In the genomic region with DNA sequence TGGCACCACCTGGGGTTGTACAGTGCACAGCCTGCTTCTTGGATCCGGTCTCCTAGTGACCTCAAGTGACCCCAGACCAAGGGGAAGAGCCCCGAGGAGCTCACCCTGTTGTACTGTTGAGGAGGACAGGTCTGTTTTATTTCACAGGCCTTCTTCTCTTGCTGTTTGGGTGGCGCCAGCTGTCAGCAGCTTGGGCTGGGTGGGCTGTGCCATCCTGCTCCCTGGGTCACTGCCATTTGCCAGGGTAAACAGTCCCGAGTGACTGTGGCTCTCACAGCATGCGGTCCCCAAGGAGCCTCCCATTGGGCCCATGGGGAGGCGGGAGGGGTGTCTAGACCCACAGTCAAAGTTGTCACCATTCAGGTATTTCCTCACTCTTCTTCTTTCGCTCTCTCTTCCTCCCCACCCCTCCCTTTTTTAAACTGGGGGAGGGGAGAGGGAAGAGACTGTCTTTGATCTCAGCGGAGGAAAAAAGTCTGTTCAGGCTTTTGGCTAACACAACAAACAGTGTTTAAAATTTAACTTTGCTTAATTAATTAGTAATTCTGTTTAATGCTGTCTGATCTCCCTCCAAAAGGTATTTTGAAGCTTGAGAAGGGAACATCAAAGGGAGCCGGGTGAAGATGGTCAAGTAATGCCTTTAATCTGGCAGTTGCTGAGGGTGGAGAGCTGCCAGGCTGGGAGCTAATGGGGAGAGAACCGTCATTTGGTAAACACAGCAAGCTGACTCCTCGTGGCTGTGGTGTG, we compare ENCODE assay signal across 15 cellular contexts.
A peak's percentile ranks its signal among the peaks of the same experiment; 100 is the strongest.
DNase-seq lines count a peak whose midpoint lies in the region; ATAC-seq and TF ChIP-seq lines count a peak whose summit lies in the region.
"Had no signal": no experiment of that assay in that cellular context is flagged by ENCODE, and none has a peak within 500 bp of the region (broad histone marks: within the 10 kb centered on the region; RNA-seq: fewer than 3 reads in every experiment).

No MANE protein-coding gene starts in this region.

- H3K27me3 ChIP-seq in heart right ventricle = no peaks in the 10 kb centered on the region

- no peak overlapping the region for H3K4me3 ChIP-seq in NB4 (ENCODE audit: low read depth, low read length)
- H3K4me3 ChIP-seq in heart right ventricle = no peak overlapping the region
- H3K4me3 ChIP-seq: GM23248, mucosa of descending colon had no signal

- peak; percentile 15 for DNase-seq in NCI-H1092 treated with DMSO at 0.1 percent for 48 hours (lab: John Stamatoyannopoulos, UW)
- no peak for DNase-seq in NCI-H1092 (lab: John Stamatoyannopoulos, UW)
- peak; percentile 37 for DNase-seq in NB4 (ENCODE audit: low read depth)
- DNase-seq in heart right ventricle = no peak
- DNase-seq in omental fat pad (ENCODE audit: low spot score) = no peak
- no peak for DNase-seq in activated effector memory CD4-positive, alpha-beta T cell treated with Interleukin-2 at 50 U/mL for 16 hours
- DNase-seq in NCI-H510A (lab: John Stamatoyannopoulos, UW) = no peak
- DNase-seq in KG1 (lab: John Stamatoyannopoulos, UW) = no peak
- DNase-seq: activated CD4-positive, CD25-positive, alpha-beta regulatory T cell treated with anti-CD3 and anti-CD28 coated beads, Interleukin-2, amount 50 U/mL, for 72 hours; activated effector memory CD4-positive, alpha-beta T cell treated with anti-CD3 and anti-CD28 coated beads, Interleukin-2, amount 50 U/mL, for 16 hours; GM23248; mucosa of descending colon; NCI-H1105; NCI-H774 had no signal

- no peaks in the 10 kb centered on the region for H3K36me3 ChIP-seq in heart right ventricle

- 27 to 48% methylated on average over 11 of the region's 11 CpGs for WGBS in heart right ventricle, 2 donors

- no peaks in the 10 kb centered on the region for H3K9me3 ChIP-seq in heart right ventricle
- H3K9me3 ChIP-seq: mucosa of descending colon had no signal

- no peak for TF ChIP-seq CTCF in NB4 (IDR thresholded peaks at IDR 0.05; ENCODE audit: low read depth, low read length)
- TF ChIP-seq CTCF in heart right ventricle (IDR thresholded peaks at IDR 0.05) = no peak
- no peak for TF ChIP-seq CTCF in omental fat pad (IDR thresholded peaks at IDR 0.05)

- H3K4me1 ChIP-seq in heart right ventricle = peaks cover 10 to 48% (median 29%) of the 10 kb centered on the region in 9 donors

- TF ChIP-seq POLR2A in NB4 (IDR thresholded peaks at IDR 0.05; ENCODE audit: extremely low read depth, insufficient read length) = no peak

- H3K27ac ChIP-seq in heart right ventricle = no peak overlapping the region
- H3K27ac ChIP-seq: 22Rv1, GM23248 had no signal

- intact Hi-C loops in heart right ventricle (cut with DNase I) = no loop called here

- ATAC-seq in heart right ventricle (peak in 7 of 8 donors; percentile 32 to 87 (median 47)), omental fat pad (ENCODE audit: low FRiP score) (peak; percentile 18)
- ATAC-seq: mucosa of descending colon had no signal

Comparison
In these comparisons a context has a peak if more than half of its experiments do, and no peak if none do; other contexts are left out.
1. DNase-seq: peak in NCI-H1092 treated with DMSO at 0.1 percent for 48 hours (single experiment) and NB4 (single experiment); none in NCI-H1092 (single experiment), heart right ventricle (0 of 2), omental fat pad (single experiment), activated effector memory CD4-positive, alpha-beta T cell treated with Interleukin-2 at 50 U/mL for 16 hours (single experiment), NCI-H510A (single experiment) and KG1 (single experiment).